ENCODE assay signal across 19 cellular contexts in the genomic region with DNA sequence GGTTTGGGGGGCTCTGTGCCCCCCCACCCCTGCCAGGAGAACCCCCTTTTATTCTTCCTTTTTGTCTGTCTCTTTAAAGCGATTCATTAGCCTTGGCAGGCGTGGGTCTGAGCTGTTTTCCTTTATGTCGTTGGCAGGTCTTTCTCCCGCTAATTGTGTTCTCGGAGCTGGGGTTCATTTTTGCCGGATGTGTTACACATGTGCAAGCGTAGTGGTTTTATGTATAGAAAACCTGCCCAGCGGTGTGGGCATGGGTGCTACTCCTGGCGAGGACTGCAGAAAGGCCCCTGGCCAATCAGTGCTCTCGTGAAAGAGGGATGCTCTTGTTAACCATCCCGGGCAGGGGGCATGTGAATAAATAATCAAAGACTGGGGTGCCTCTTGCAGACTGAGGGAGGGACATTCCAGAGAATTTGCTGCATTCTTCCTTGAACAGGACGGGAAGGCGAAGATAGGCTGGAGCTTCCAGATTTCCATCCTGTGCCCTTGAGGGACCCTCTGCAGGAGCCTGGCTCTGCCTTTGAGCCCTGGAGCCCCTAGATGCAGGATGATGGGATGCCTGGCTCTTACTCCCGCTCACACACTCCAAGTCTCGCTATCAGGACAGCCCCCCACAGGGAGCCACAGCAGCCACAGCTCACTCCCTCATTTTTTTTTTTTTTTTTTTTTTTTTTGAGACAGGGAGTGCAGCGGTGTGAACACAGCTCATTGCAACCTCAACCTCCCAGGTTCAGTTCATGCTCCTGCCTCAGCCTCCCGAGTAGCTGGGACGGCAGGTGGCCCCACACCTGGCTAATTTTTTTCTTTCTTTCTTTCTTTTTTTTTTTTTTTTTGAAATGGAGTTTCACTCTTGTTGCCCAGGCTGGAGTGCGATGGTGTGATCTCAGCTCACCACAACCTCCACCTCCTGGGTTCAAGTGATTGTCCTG. TPM values are rescaled to one million over a fixed set of nuclear protein-coding genes. Genes with fewer than 3 reads are reported as not detected.
DNase-seq lines count a peak whose midpoint lies in the region; ATAC-seq and TF ChIP-seq lines count a peak whose summit lies in the region.
"Had no signal": no experiment of that assay in that cellular context is flagged by ENCODE, and none has a peak within 500 bp of the region (broad histone marks: within the 10 kb centered on the region; RNA-seq: fewer than 3 reads in every experiment).

No MANE protein-coding gene starts in this region.

- H3K27me3 Mint-ChIP-seq in activated naive CD8-positive, alpha-beta T cell treated with anti-CD3 and anti-CD28 coated beads for 36 hours: no peaks in the 10 kb centered on the region
- no peaks in the 10 kb centered on the region for H3K27me3 Mint-ChIP-seq in activated naive CD8-positive, alpha-beta T cell treated with anti-CD3 and anti-CD28 coated beads, Interleukin-2, amount 50 U/mL, for 24 hours
- no peaks in the 10 kb centered on the region for H3K27me3 Mint-ChIP-seq in neural progenitor cell (ENCODE audit: insufficient read depth, low read depth)
- H3K27me3 Mint-ChIP-seq: CD4-positive, alpha-beta memory T cell; stimulated activated naive CD8-positive, alpha-beta T cell treated with anti-CD3 and anti-CD28 coated beads, Interleukin-15, amount 100 ng/mL, for 72 hours; T-cell had no signal

- peak overlapping the region; percentile 18 for H3K4me3 Mint-ChIP-seq in activated naive CD8-positive, alpha-beta T cell treated with anti-CD3 and anti-CD28 coated beads for 36 hours
- H3K4me3 Mint-ChIP-seq in activated naive CD8-positive, alpha-beta T cell treated with anti-CD3 and anti-CD28 coated beads, Interleukin-2, amount 50 U/mL, for 24 hours: no peak overlapping the region
- H3K4me3 Mint-ChIP-seq in neural progenitor cell: peak overlapping the region; percentile 44
- H3K4me3 Mint-ChIP-seq: CD4-positive, alpha-beta memory T cell; stimulated activated naive CD8-positive, alpha-beta T cell treated with anti-CD3 and anti-CD28 coated beads, Interleukin-15, amount 100 ng/mL, for 72 hours; T-cell had no signal

- H3K4me1 ChIP-seq in neural progenitor cell (peaks cover 52% of the 10 kb centered on the region), uterus (peaks cover 0 to 7% of the 10 kb centered on the region in 2 donors), colonic mucosa (no peaks in the 10 kb centered on the region)

- DNase-seq in activated naive CD8-positive, alpha-beta T cell treated with anti-CD3 and anti-CD28 coated beads for 36 hours: no peak
- no peak for DNase-seq in activated naive CD8-positive, alpha-beta T cell treated with anti-CD3 and anti-CD28 coated beads, Interleukin-2, amount 50 U/mL, for 24 hours
- DNase-seq in dermis blood vessel endothelial cell: peak; percentile 28
- DNase-seq in neural progenitor cell (ENCODE audit: low spot score): peak; percentile 47
- DNase-seq in uterus: no peak
- DNase-seq in left colon: no peak
- no peak for DNase-seq in NK-92 (lab: John Stamatoyannopoulos, UW; ENCODE audit: unreplicated experiment)
- no peak for DNase-seq in colonic mucosa
- DNase-seq: activated effector memory CD4-positive, alpha-beta T cell treated with Interleukin-2 at 50 U/mL for 16 hours; CD4-positive, alpha-beta memory T cell; DMS79; midbrain; NCI-H1048; NCI-H2107; RPMI8226; stimulated activated CD4-positive, alpha-beta T cell treated with anti-CD3 and anti-CD28 coated beads, Interleukin-12 subunit alpha, Interleukin-12 subunit beta, amount 100 ng/mL, for 4 hours; stimulated activated naive CD8-positive, alpha-beta T cell treated with anti-CD3 and anti-CD28 coated beads, Interleukin-15, amount 100 ng/mL, for 72 hours; T-cell had no signal

- H3K9ac ChIP-seq in neural progenitor cell (no peak overlapping the region), colonic mucosa (ENCODE audit: low read depth in 2 of 2, low read length in 2 of 2) (no peak overlapping the region)
- H3K9ac ChIP-seq: parathyroid adenoma had no signal

- H3K4me3 ChIP-seq in neural progenitor cell: no peak overlapping the region
- H3K4me3 ChIP-seq in uterus: no peak overlapping the region
- no peak overlapping the region for H3K4me3 ChIP-seq in colonic mucosa

- peaks cover 4% of the 10 kb centered on the region for H3K4me1 Mint-ChIP-seq in activated naive CD8-positive, alpha-beta T cell treated with anti-CD3 and anti-CD28 coated beads for 36 hours
- peaks cover 6% of the 10 kb centered on the region for H3K4me1 Mint-ChIP-seq in activated naive CD8-positive, alpha-beta T cell treated with anti-CD3 and anti-CD28 coated beads, Interleukin-2, amount 50 U/mL, for 24 hours
- H3K4me1 Mint-ChIP-seq in neural progenitor cell: peaks cover 60% of the 10 kb centered on the region

- TF ChIP-seq CTCF in neural progenitor cell (IDR thresholded peaks at IDR 0.05): no peak
- no peak for TF ChIP-seq CTCF in uterus (IDR thresholded peaks at IDR 0.05)
- TF ChIP-seq CTCF in colonic mucosa (IDR thresholded peaks at IDR 0.05): no peak

- H3F3A ChIP-seq in neural progenitor cell (ENCODE audit: low read depth): peaks cover 39% of the 10 kb centered on the region

- no peaks in the 10 kb centered on the region for H3K27me3 ChIP-seq in neural progenitor cell
- H3K27me3 ChIP-seq in uterus: no peaks in the 10 kb centered on the region
- H3K27me3 ChIP-seq in colonic mucosa: no peaks in the 10 kb centered on the region

- H3K9me3 Mint-ChIP-seq in activated naive CD8-positive, alpha-beta T cell treated with anti-CD3 and anti-CD28 coated beads for 36 hours: no peaks in the 10 kb centered on the region
- H3K9me3 Mint-ChIP-seq in activated naive CD8-positive, alpha-beta T cell treated with anti-CD3 and anti-CD28 coated beads, Interleukin-2, amount 50 U/mL, for 24 hours: no peaks in the 10 kb centered on the region
- H3K9me3 Mint-ChIP-seq in neural progenitor cell: no peaks in the 10 kb centered on the region
- H3K9me3 Mint-ChIP-seq: CD4-positive, alpha-beta memory T cell; stimulated activated naive CD8-positive, alpha-beta T cell treated with anti-CD3 and anti-CD28 coated beads, Interleukin-15, amount 100 ng/mL, for 72 hours; T-cell had no signal

- no peaks in the 10 kb centered on the region for H3K36me3 ChIP-seq in neural progenitor cell
- no peaks in the 10 kb centered on the region for H3K36me3 ChIP-seq in uterus
- H3K36me3 ChIP-seq in colonic mucosa: no peaks in the 10 kb centered on the region

- no peak for TF ChIP-seq POLR2A in uterus (IDR thresholded peaks at IDR 0.05)

- no peak for ATAC-seq in activated naive CD8-positive, alpha-beta T cell treated with anti-CD3 and anti-CD28 coated beads, Interleukin-2, amount 50 U/mL, for 24 hours
- ATAC-seq in left colon: no peak
- ATAC-seq: stimulated activated naive CD8-positive, alpha-beta T cell treated with anti-CD3 and anti-CD28 coated beads, Interleukin-15, amount 100 ng/mL, for 72 hours; T-cell had no signal

- peaks cover 4% of the 10 kb centered on the region for H3K36me3 Mint-ChIP-seq in activated naive CD8-positive, alpha-beta T cell treated with anti-CD3 and anti-CD28 coated beads for 36 hours
- no peaks in the 10 kb centered on the region for H3K36me3 Mint-ChIP-seq in activated naive CD8-positive, alpha-beta T cell treated with anti-CD3 and anti-CD28 coated beads, Interleukin-2, amount 50 U/mL, for 24 hours (ENCODE audit: low read depth)
- no peaks in the 10 kb centered on the region for H3K36me3 Mint-ChIP-seq in neural progenitor cell
- H3K36me3 Mint-ChIP-seq: CD4-positive, alpha-beta memory T cell; T-cell had no signal

- peak overlapping the region; percentile 29 for H3K27ac Mint-ChIP-seq in activated naive CD8-positive, alpha-beta T cell treated with anti-CD3 and anti-CD28 coated beads for 36 hours
- no peak overlapping the region for H3K27ac Mint-ChIP-seq in activated naive CD8-positive, alpha-beta T cell treated with anti-CD3 and anti-CD28 coated beads, Interleukin-2, amount 50 U/mL, for 24 hours
- peak overlapping the region; percentile 97 for H3K27ac Mint-ChIP-seq in neural progenitor cell
- H3K27ac Mint-ChIP-seq: T-cell had no signal

- H2AFZ ChIP-seq in neural progenitor cell (replicated peaks): no peak overlapping the region
- H2AFZ ChIP-seq: parathyroid adenoma had no signal

- H3K27ac ChIP-seq in neural progenitor cell: peak overlapping the region; percentile 26
- H3K27ac ChIP-seq in uterus: peak overlapping the region; percentile 44 to 68
- H3K27ac ChIP-seq in colonic mucosa: no peak overlapping the region
- H3K27ac ChIP-seq: parathyroid adenoma had no signal

- peaks cover 96% of the 10 kb centered on the region for H3K79me2 ChIP-seq in neural progenitor cell (ENCODE audit: low read depth)

- H3K4me2 ChIP-seq in neural progenitor cell: peak overlapping the region; percentile 44

- intact Hi-C loops in uterus (cut with DNase I; ENCODE audit: low total_unique reads): no loop called here
- intact Hi-C loops in left colon (cut with DNase I, micrococcal nuclease): no loop called here
- intact Hi-C loops in colonic mucosa (cut with DNase I): no loop called here

- H4K20me1 ChIP-seq in neural progenitor cell (ENCODE audit: low read depth): peaks cover 93% of the 10 kb centered on the region

- no peaks in the 10 kb centered on the region for H3K9me3 ChIP-seq in neural progenitor cell (ENCODE audit: low read depth)
- no peaks in the 10 kb centered on the region for H3K9me3 ChIP-seq in uterus
- H3K9me3 ChIP-seq in colonic mucosa: no peaks in the 10 kb centered on the region

RNA-seq across cellular contexts. Expression of a gene that starts 14.2 kb away (rescaled TPM):
- total RNA-seq in activated naive CD8-positive, alpha-beta T cell treated with anti-CD3 and anti-CD28 coated beads for 36 hours: 10 to 100 TPM; 85.0 to 86.8 TPM
- total RNA-seq in dermis blood vessel endothelial cell (19.2 and 46.4 TPM in 2 replicates), neural progenitor cell (ENCODE audit: low replicate concordance) (34.4 and 97.5 TPM in 2 replicates), uterus (10 to 100 TPM in 2 of 4 donors, 1 to 10 TPM in 2; 6.4 to 50.4 (median 18.7) TPM), left colon (10 to 100 TPM; 48.3 to 58.3 TPM), colonic mucosa (10 to 100 TPM; 53.3 to 75.9 TPM)

RNA-seq across cellular contexts. Expression of a gene that starts 37.3 kb away (rescaled TPM):
- 1 to 10 TPM; 1.8 to 2.0 TPM for total RNA-seq in activated naive CD8-positive, alpha-beta T cell treated with anti-CD3 and anti-CD28 coated beads for 36 hours
- total RNA-seq in dermis blood vessel endothelial cell (not detected in 2 replicates), neural progenitor cell (ENCODE audit: low replicate concordance) (0.62 TPM in 1 of 2 replicates, not detected in the other), uterus (10 to 100 TPM in 1 of 4 donors, 1 to 10 TPM in 1, not detected in 2; 2.7 to 25.9 TPM), left colon (under 1 TPM; 0.49 to 0.98 TPM), colonic mucosa (1 to 10 TPM in 1 of 2 donors, under 1 TPM in 1; 0.77 to 1.5 TPM)

RNA-seq across cellular contexts. Expression of a gene that starts 42.9 kb away (rescaled TPM):
- total RNA-seq in activated naive CD8-positive, alpha-beta T cell treated with anti-CD3 and anti-CD28 coated beads for 36 hours: 10 to 100 TPM; 22.3 to 24.0 TPM
- total RNA-seq in dermis blood vessel endothelial cell (67.1 and 106 TPM in 2 replicates), neural progenitor cell (ENCODE audit: low replicate concordance) (11.9 and 36.8 TPM in 2 replicates), uterus (100 to 1,000 TPM in 1 of 4 donors, 10 to 100 TPM in 3; 40.5 to 100 (median 71.0) TPM), left colon (10 to 100 TPM; 57.8 to 64.8 TPM), colonic mucosa (10 to 100 TPM; 64.4 to 71.3 TPM)

RNA-seq across cellular contexts. Expression of a gene that starts 43.1 kb away (rescaled TPM):
- total RNA-seq in activated naive CD8-positive, alpha-beta T cell treated with anti-CD3 and anti-CD28 coated beads for 36 hours: 10 to 100 TPM; 17.6 to 19.0 TPM
- total RNA-seq in dermis blood vessel endothelial cell (38.5 and 39.0 TPM in 2 replicates), neural progenitor cell (ENCODE audit: low replicate concordance) (24.4 and 34.9 TPM in 2 replicates), uterus (10 to 100 TPM in 3 of 4 donors, 1 to 10 TPM in 1; 7.6 to 40.5 (median 28.5) TPM), left colon (10 to 100 TPM; 23.0 to 24.6 TPM), colonic mucosa (10 to 100 TPM; 25.5 to 31.5 TPM)

RNA-seq across cellular contexts. Expression of a gene that starts 49.5 kb away (rescaled TPM):
- total RNA-seq in activated naive CD8-positive, alpha-beta T cell treated with anti-CD3 and anti-CD28 coated beads for 36 hours: 10 to 100 TPM; 14.3 to 14.8 TPM
- total RNA-seq in dermis blood vessel endothelial cell: 43.1 and 60.6 TPM in 2 replicates
- total RNA-seq in neural progenitor cell (ENCODE audit: low replicate concordance): 27.0 and 57.9 TPM in 2 replicates
- total RNA-seq in uterus: 10 to 100 TPM in 3 of 4 donors, 1 to 10 TPM in 1; 7.2 to 57.0 (median 27.2) TPM
- total RNA-seq in left colon: 10 to 100 TPM; 16.9 to 19.5 TPM
- total RNA-seq in colonic mucosa: 10 to 100 TPM; 21.2 to 22.5 TPM

Comparison
In these comparisons a context has a peak if more than half of its experiments do, and no peak if none do; other contexts are left out.
1. DNase-seq: peak in dermis blood vessel endothelial cell (single experiment) and neural progenitor cell (single experiment); none in activated naive CD8-positive, alpha-beta T cell treated with anti-CD3 and anti-CD28 coated beads for 36 hours (single experiment), activated naive CD8-positive, alpha-beta T cell treated with anti-CD3 and anti-CD28 coated beads, Interleukin-2, amount 50 U/mL, for 24 hours (single experiment), uterus (0 of 2), left colon (0 of 2), NK-92 (single experiment) and colonic mucosa (single experiment).